Comparison of ENCODE assay signal across 19 cellular contexts in genomic region chr3:8581373-8581772, GRCh38.
DNase-seq lines count a peak whose midpoint lies in the region; ATAC-seq and TF ChIP-seq lines count a peak whose summit lies in the region.
"Had no signal": no experiment of that assay in that cellular context is flagged by ENCODE, and none has a peak within 500 bp of the region (broad histone marks: within the 10 kb centered on the region; RNA-seq: fewer than 3 reads in every experiment).

No MANE protein-coding gene starts in this region.

- BruUV-seq in PC-9 (replicated peaks; lab: Mats Ljungman, UMichigan), result no TSS peak

- H3K4me3 ChIP-seq in PC-9 (no peak overlapping the region), smooth muscle cell (no peak overlapping the region), thyroid gland (replicated peaks in 1 of 3) (no peak overlapping the region)
- H3K4me3 ChIP-seq: BLaER1, GM23338 had no signal

- H3K9me3 Mint-ChIP-seq in osteocyte (ENCODE audit: unreplicated experiment) (peaks cover 7% of the 10 kb centered on the region), type B pancreatic cell (no peaks in the 10 kb centered on the region)
- H3K9me3 Mint-ChIP-seq: GM23338, HFFc6, IgD-negative memory B cell had no signal

- H3K79me2 ChIP-seq in PC-9 (ENCODE audit: low read depth) (no peaks in the 10 kb centered on the region), smooth muscle cell (ENCODE audit: low read depth) (no peaks in the 10 kb centered on the region)

- H3K27ac Mint-ChIP-seq in osteocyte (ENCODE audit: unreplicated experiment) (peak overlapping the region; percentile 10), type B pancreatic cell (no peak overlapping the region)
- H3K27ac Mint-ChIP-seq: CD14-positive monocyte; CD4-positive, alpha-beta memory T cell; GM23338; HFFc6; IgD-negative memory B cell had no signal

- ATAC-seq in esophagus mucosa, result peak; percentile 51
- ATAC-seq in HG02938 (IDR thresholded peaks at IDR 0.05; ENCODE audit: unreplicated experiment), result no peak
- ATAC-seq: GM23338, HCT116 had no signal

- DNase-seq in PC-9, result no peak
- DNase-seq in osteocyte (ENCODE audit: extremely low spot score, unreplicated experiment), result no peak
- no peak for DNase-seq in smooth muscle cell (lab: John Stamatoyannopoulos, UW; ENCODE audit: unreplicated experiment)
- no peak for DNase-seq in type B pancreatic cell (ENCODE audit: extremely low spot score, unreplicated experiment)
- DNase-seq in thyroid gland, result no peak
- DNase-seq in NCI-H526 (lab: John Stamatoyannopoulos, UW), result no peak
- DNase-seq: 8988T; CD4-positive, alpha-beta memory T cell; DMS153; DMS79; GDM1; HFFc6 had no signal

- H3K9me3 ChIP-seq in PC-9 (ENCODE audit: insufficient read depth, low read depth), result no peaks in the 10 kb centered on the region
- H3K9me3 ChIP-seq in smooth muscle cell (replicated peaks; ENCODE audit: low read depth), result no peaks in the 10 kb centered on the region
- H3K9me3 ChIP-seq in thyroid gland, result no peaks in the 10 kb centered on the region

- no peaks in the 10 kb centered on the region for H3K36me3 ChIP-seq in PC-9 (ENCODE audit: low read depth)
- no peaks in the 10 kb centered on the region for H3K36me3 ChIP-seq in smooth muscle cell (ENCODE audit: low read depth)
- H3K36me3 ChIP-seq in thyroid gland, result no peaks in the 10 kb centered on the region
- H3K36me3 ChIP-seq: BLaER1 had no signal

- H3K4me3 Mint-ChIP-seq in osteocyte (ENCODE audit: unreplicated experiment), result no peak overlapping the region
- no peak overlapping the region for H3K4me3 Mint-ChIP-seq in type B pancreatic cell
- H3K4me3 Mint-ChIP-seq: CD14-positive monocyte; CD4-positive, alpha-beta memory T cell; GM23338; HFFc6; IgD-negative memory B cell had no signal

- H3K4me1 Mint-ChIP-seq in osteocyte (ENCODE audit: unreplicated experiment) (peaks cover 47% of the 10 kb centered on the region), type B pancreatic cell (ENCODE audit: unreplicated experiment) (peaks cover 5% of the 10 kb centered on the region)
- H3K4me1 Mint-ChIP-seq: CD14-positive monocyte; CD4-positive, alpha-beta memory T cell had no signal

- TF ChIP-seq CTCF in PC-9 (conservative IDR thresholded peaks at IDR 0.05) (no peak), osteocyte (IDR thresholded peaks at IDR 0.05) (no peak), smooth muscle cell (IDR thresholded peaks at IDR 0.05; ENCODE audit: borderline replicate concordance, insufficient read depth, poor library complexity, severe bottlenecking) (no peak), type B pancreatic cell (conservative IDR thresholded peaks at IDR 0.05) (no peak), thyroid gland (IDR thresholded peaks at IDR 0.05) (no peak)

- H3F3A ChIP-seq in PC-9 (ENCODE audit: insufficient read depth, low read depth) (no peaks in the 10 kb centered on the region), smooth muscle cell (ENCODE audit: low read depth) (peaks cover 28% of the 10 kb centered on the region)

- intact Hi-C loops in PC-9 (cut with micrococcal nuclease; ENCODE audit: unreplicated experiment), result no loop called here
- intact Hi-C loops in thyroid gland (cut with DNase I), result no loop called here

- H3K9me2 ChIP-seq in PC-9 (ENCODE audit: insufficient read depth), result no peaks in the 10 kb centered on the region

- no peaks in the 10 kb centered on the region for H4K20me1 ChIP-seq in PC-9 (ENCODE audit: insufficient read depth)
- no peaks in the 10 kb centered on the region for H4K20me1 ChIP-seq in smooth muscle cell (ENCODE audit: low read depth)
- H4K20me1 ChIP-seq: BLaER1 had no signal

- H3K4me2 ChIP-seq in PC-9 (peak overlapping the region; percentile 27), smooth muscle cell (peak overlapping the region; percentile 43)
- H3K4me2 ChIP-seq: GM23338 had no signal

- CTCF ChIA-PET in PC-9 (lab: Charles Lee), result no interaction called here

- TF ChIP-seq POLR2A in thyroid gland (IDR thresholded peaks at IDR 0.05), result no peak

- H3K36me3 Mint-ChIP-seq in osteocyte (ENCODE audit: unreplicated experiment), result peaks cover 2% of the 10 kb centered on the region
- H3K36me3 Mint-ChIP-seq in type B pancreatic cell, result no peaks in the 10 kb centered on the region
- H3K36me3 Mint-ChIP-seq: CD14-positive monocyte; CD4-positive, alpha-beta memory T cell; IgD-negative memory B cell had no signal

- H3K4me1 ChIP-seq in PC-9 (replicated peaks; ENCODE audit: insufficient read depth) (peaks cover 20% of the 10 kb centered on the region), smooth muscle cell (ENCODE audit: low read depth) (peaks cover 3% of the 10 kb centered on the region), thyroid gland (peaks cover 0 to 8% of the 10 kb centered on the region in 2 donors)

- H3K9ac ChIP-seq in smooth muscle cell (ENCODE audit: low read depth), result no peak overlapping the region
- H3K9ac ChIP-seq: BLaER1 had no signal

- H3K27me3 ChIP-seq in PC-9 (ENCODE audit: insufficient read depth, low read depth) (no peaks in the 10 kb centered on the region), smooth muscle cell (ENCODE audit: low read depth) (no peaks in the 10 kb centered on the region), thyroid gland (no peaks in the 10 kb centered on the region)
- H3K27me3 ChIP-seq: BLaER1 had no signal

- H3K27ac ChIP-seq in PC-9 (no peak overlapping the region; the same call in 1 of the 2 replicates), smooth muscle cell (ENCODE audit: low read depth) (peak overlapping the region; percentile 77), thyroid gland (no peak overlapping the region)
- H3K27ac ChIP-seq: BLaER1 had no signal

- no peaks in the 10 kb centered on the region for H3K27me3 Mint-ChIP-seq in osteocyte (ENCODE audit: unreplicated experiment)
- H3K27me3 Mint-ChIP-seq in type B pancreatic cell, result no peaks in the 10 kb centered on the region
- H3K27me3 Mint-ChIP-seq: IgD-negative memory B cell had no signal

- 86% methylated on average over 3 of the region's 3 CpGs for WGBS in smooth muscle cell (ENCODE audit: low lambda C conversion rate)
- 79 to 83% methylated on average over 3 of the region's 3 CpGs for WGBS in thyroid gland, 2 donors

- POLR2A ChIA-PET in PC-9 (lab: Charles Lee; ENCODE audit: unreplicated experiment), result no interaction called here

- peak overlapping the region; percentile 52; the same call in 1 of the 2 replicates for H2AFZ ChIP-seq in PC-9
- no peak overlapping the region for H2AFZ ChIP-seq in smooth muscle cell (ENCODE audit: low read depth)
- H2AFZ ChIP-seq: GM23338 had no signal
